In the genomic region with DNA sequence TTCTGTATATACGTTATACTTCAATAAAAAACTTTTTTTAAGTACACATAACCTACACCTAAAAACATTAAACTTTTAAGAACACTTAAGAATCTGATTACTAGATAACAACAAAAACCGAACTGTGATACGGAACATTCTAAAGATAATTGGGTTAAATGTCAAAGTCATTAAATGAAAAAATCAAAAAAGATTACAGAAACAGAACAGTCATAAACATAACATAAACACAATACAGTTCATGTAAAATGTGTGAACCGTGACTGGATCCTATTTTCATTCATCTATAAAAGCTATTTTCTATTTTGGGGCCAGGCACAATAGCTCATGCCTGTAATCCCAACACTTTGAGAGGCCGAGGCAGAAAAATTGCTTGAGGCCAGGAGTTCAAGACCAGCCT, we compare ENCODE assay signal across 9 cellular contexts.
"Had no signal": no experiment of that assay in that cellular context is flagged by ENCODE, and none has a peak within 500 bp of the region (broad histone marks: within the 10 kb centered on the region; RNA-seq: fewer than 3 reads in every experiment).

No MANE protein-coding gene starts in this region.

- FAIRE-seq: H54, HTR-8/SVneo, K562 had no signal

- ATAC-seq: GM23338, K562 had no signal

- DNase-seq: H9, HCEC 1CT, HFFc6, IMR-90, KG1 had no signal

- H3K4me3 ChIP-seq: GM23338, K562 had no signal
